In genomic region chr9:74770508-74771261, GRCh38 we compare ENCODE assay signal across 8 cellular contexts.
A peak's percentile ranks its signal among the peaks of the same experiment; 100 is the strongest.
DNase-seq lines count a peak whose midpoint lies in the region; ATAC-seq and TF ChIP-seq lines count a peak whose summit lies in the region.

No MANE protein-coding gene starts in this region.

- no peak overlapping the region for H3K27ac ChIP-seq in cardiac muscle cell

- no peak overlapping the region for H3K4me3 Mint-ChIP-seq in mesothelial cell of epicardium

- intact Hi-C loops in cardiac septum (cut with DNase I): loop anchor here (5.0 kb wide), 1 partner anchor 307 kb away; no protein-coding TSS in a partner anchor

- DNase-seq in cardiac muscle cell (ENCODE audit: low read depth in 1 of 2, low spot score in 1 of 2) (peak; percentile 31 to 36), cardiac septum (ENCODE audit: low spot score) (no peak), SK-MEL-5 (ENCODE audit: low read depth, low spot score) (peak; percentile 56), astrocyte of the cerebellum (ENCODE audit: low read depth) (no peak), mesothelial cell of epicardium (ENCODE audit: low spot score in 2 of 2, unreplicated experiment in 2 of 2) (no peak), ureter (ENCODE audit: low spot score) (no peak), activated gamma-delta T cell treated with Interleukin-2 at 50 U/mL for 16 hours (no peak)

- H3K9me3 Mint-ChIP-seq in mesothelial cell of epicardium: peaks cover 4% of the 10 kb centered on the region

- no peaks in the 10 kb centered on the region for H3K9me3 ChIP-seq in cardiac muscle cell (ENCODE audit: low read depth)

- TF ChIP-seq CTCF in cardiac muscle cell (IDR thresholded peaks at IDR 0.05; ENCODE audit: low read depth, low read length) (peak; percentile 70), astrocyte of the cerebellum (IDR thresholded peaks at IDR 0.05; ENCODE audit: low read depth, low read length, missing control alignments) (peak; percentile 49), mesothelial cell of epicardium (IDR thresholded peaks at IDR 0.05; ENCODE audit: unreplicated experiment) (peak; percentile 61)

- H3K4me3 ChIP-seq in cardiac muscle cell (no peak overlapping the region), astrocyte of the cerebellum (ENCODE audit: low read depth, low read length) (no peak overlapping the region)

- no peaks in the 10 kb centered on the region for H3K4me1 ChIP-seq in cardiac muscle cell (ENCODE audit: low read depth)

- no peaks in the 10 kb centered on the region for H3K36me3 ChIP-seq in cardiac muscle cell

- H3K4me1 Mint-ChIP-seq in mesothelial cell of epicardium: peaks cover 2% of the 10 kb centered on the region

- peaks cover 10% of the 10 kb centered on the region for H3K27me3 Mint-ChIP-seq in mesothelial cell of epicardium (ENCODE audit: low read depth)

- H3K27ac Mint-ChIP-seq in mesothelial cell of epicardium: no peak overlapping the region

- no peaks in the 10 kb centered on the region for H3K27me3 ChIP-seq in cardiac muscle cell

- ATAC-seq in HG03095 (IDR thresholded peaks at IDR 0.05; ENCODE audit: unreplicated experiment): peak; percentile 71

- no peaks in the 10 kb centered on the region for H3K36me3 Mint-ChIP-seq in mesothelial cell of epicardium

- in situ Hi-C loops in SK-MEL-5 (cut with HindIII; ENCODE audit: low pct_unique_long_range_greater_than_20kb, low sequenced_read_pairs) (no loop called here), astrocyte of the cerebellum (cut with HindIII; ENCODE audit: low sequenced_read_pairs) (no loop called here)

Comparison
In these comparisons a context has a peak if more than half of its experiments do, and no peak if none do; other contexts are left out.
1. DNase-seq: peak in cardiac muscle cell (2 of 2) and SK-MEL-5 (single experiment); none in cardiac septum (single experiment), astrocyte of the cerebellum (single experiment), mesothelial cell of epicardium (0 of 2), ureter (single experiment) and activated gamma-delta T cell treated with Interleukin-2 at 50 U/mL for 16 hours (single experiment).
2. Peak in every context shown above with its lines, with median percentiles within 50 percentile points of each other: CTCF ChIP-seq.